Comparison of ENCODE assay signal across 25 cellular contexts in genomic region chr18:69725855-69726508, GRCh38.
"Had no signal": no experiment of that assay in that cellular context is flagged by ENCODE, and none has a peak within 500 bp of the region (broad histone marks: within the 10 kb centered on the region; RNA-seq: fewer than 3 reads in every experiment).

No MANE protein-coding gene starts in this region.

- H3K9me3 ChIP-seq: breast epithelium, Peyer's patch, SJSA1 had no signal

- H3K4me1 ChIP-seq: breast epithelium, Peyer's patch had no signal

- H3K4me3 ChIP-seq: breast epithelium, Peyer's patch, SJSA1 had no signal

- DNase-seq: activated B cell treated with CpG ODN at 0.5 μM for 24 hours; activated CD4-positive, alpha-beta T cell treated with anti-CD3 and anti-CD28 coated beads for 1 hour; activated CD4-positive, alpha-beta T cell treated with anti-CD3 and anti-CD28 coated beads, Interleukin-2, amount 10 ng/mL, durations not matched to agents 24 days and 14 days; activated CD4-positive, alpha-beta T cell treated with anti-CD3 and anti-CD28 coated beads, Interleukin-2, amount 50 U/mL, for 48 hours; activated gamma-delta T cell; activated naive CD4-positive, alpha-beta T cell treated with anti-CD3 and anti-CD28 coated beads for 36 hours; activated T-cell treated with anti-CD3 and anti-CD28 coated beads, Interleukin-2, amount 50 U/mL, for 4 hours; KG1; MV-4-11; NCI-H1092 treated with DMSO at 0.1 percent for 48 hours; NCI-H1417 treated with DMSO at 0.1 percent for 48 hours; NCI-H1694; NCI-H2029; NCI-H2107; NCI-H2171 treated with DMSO at 0.1 percent for 48 hours; NCI-H226; NCI-H526 treated with DMSO at 0.1 percent for 48 hours; NCI-H82; NK-92 treated with Interleukin-12 subunit alpha and Interleukin-12 subunit beta, amount 100 ng/mL, for 24 hours; Peyer's patch; SHP77; T-helper 17 cell; T-helper 9 cell had no signal

- ATAC-seq: activated T-cell treated with anti-CD3 and anti-CD28 coated beads, Interleukin-2, amount 50 U/mL, for 4 hours; T-helper 17 cell had no signal

- H3K27ac ChIP-seq: breast epithelium, Peyer's patch, SJSA1 had no signal

- H3K27me3 ChIP-seq: breast epithelium, Peyer's patch, SJSA1 had no signal

- H3K36me3 ChIP-seq: breast epithelium, Peyer's patch, SJSA1 had no signal
